ENCODE assay signal across 14 cellular contexts in genomic region chrX:68938244-68939004, GRCh38.
DNase-seq lines count a peak whose midpoint lies in the region; ATAC-seq, FAIRE-seq and TF ChIP-seq lines count a peak whose summit lies in the region.
"Had no signal": no experiment of that assay in that cellular context is flagged by ENCODE, and none has a peak within 500 bp of the region (broad histone marks: within the 10 kb centered on the region; RNA-seq: fewer than 3 reads in every experiment).

No MANE protein-coding gene starts in this region.

- no peak for FAIRE-seq in HTR-8/SVneo (lab: Jason Lieb, UNC)

- H3K27me3 Mint-ChIP-seq in osteocyte (ENCODE audit: unreplicated experiment): no peaks in the 10 kb centered on the region
- H3K27me3 Mint-ChIP-seq: B cell had no signal

- peaks cover 9% of the 10 kb centered on the region for H3K4me1 Mint-ChIP-seq in osteocyte (ENCODE audit: unreplicated experiment)

- DNase-seq in Daoy (ENCODE audit: low read depth) (peak; percentile 57), RPMI7951 (ENCODE audit: low read depth) (peak; percentile 94), fibroblast of peridontal ligament (ENCODE audit: extremely low read depth) (peak; percentile 87), osteocyte (ENCODE audit: extremely low spot score, unreplicated experiment) (peak; percentile 80), HTR-8/SVneo (ENCODE audit: insufficient read length, low spot score) (no peak), pons (ENCODE audit: low spot score) (no peak)
- DNase-seq: naive B cell; NCI-H1436 treated with DMSO at 0.1 percent for 48 hours; NCI-H526 treated with DMSO at 0.1 percent for 48 hours; SHP77 treated with DMSO at 0.1 percent for 48 hours; stimulated activated CD8-positive, alpha-beta memory T cell treated with anti-CD3 and anti-CD28 coated beads, Interleukin-4, amount 100 ng/mL, for 48 hours had no signal

- ATAC-seq in HG03108 (IDR thresholded peaks at IDR 0.05; ENCODE audit: unreplicated experiment): no peak
- no peak for ATAC-seq in HG02840 (IDR thresholded peaks at IDR 0.05; ENCODE audit: low FRiP score, unreplicated experiment)

- H3K9me3 Mint-ChIP-seq in osteocyte (ENCODE audit: unreplicated experiment): no peaks in the 10 kb centered on the region

- no peak overlapping the region for H3K27ac Mint-ChIP-seq in osteocyte (ENCODE audit: unreplicated experiment)
- H3K27ac Mint-ChIP-seq: B cell, naive B cell had no signal

- H3K36me3 Mint-ChIP-seq in osteocyte (ENCODE audit: unreplicated experiment): no peaks in the 10 kb centered on the region
- H3K36me3 Mint-ChIP-seq: naive B cell had no signal

- no peak overlapping the region for H3K4me3 Mint-ChIP-seq in osteocyte (ENCODE audit: unreplicated experiment)
- H3K4me3 Mint-ChIP-seq: B cell, naive B cell had no signal

- no peak for TF ChIP-seq CTCF in osteocyte (IDR thresholded peaks at IDR 0.05)

Comparison
In these comparisons a context has a peak if more than half of its experiments do, and no peak if none do; other contexts are left out.
1. DNase-seq: peak in Daoy (single experiment), RPMI7951 (single experiment), fibroblast of peridontal ligament (single experiment) and osteocyte (single experiment); none in HTR-8/SVneo (single experiment) and pons (single experiment).